Comparison of ENCODE assay signal across 8 cellular contexts in genomic region chr1:223500560-223501425, GRCh38.
DNase-seq lines count a peak whose midpoint lies in the region; ATAC-seq and TF ChIP-seq lines count a peak whose summit lies in the region.

No MANE protein-coding gene starts in this region.

- H3K36me3 ChIP-seq in GM23248 (ENCODE audit: low read depth) (no peaks in the 10 kb centered on the region), esophagus (ENCODE audit: control insufficient read depth in 2 of 2, insufficient read depth in 2 of 2, low read length in 1 of 2) (no peaks in the 10 kb centered on the region), tibial artery (no peaks in the 10 kb centered on the region)

- peak overlapping the region; percentile 37 for H3K4me2 ChIP-seq in GM23248 (ENCODE audit: unreplicated experiment)

- H3F3A ChIP-seq in GM23248 (ENCODE audit: insufficient read depth), result 0 out of 2 replicates have a peak, but pooled peaks cover 4% of the 10 kb centered on the region

- peak overlapping the region; percentile 63 for H3K9ac ChIP-seq in GM23248

- intact Hi-C loops in left ventricle myocardium superior (cut with micrococcal nuclease), result no loop called here
- intact Hi-C loops in tibial artery (cut with DNase I; ENCODE audit: low total_unique reads), result loop anchor here (5.0 kb wide), 1 partner anchor 1128 kb away; no protein-coding TSS in a partner anchor

- H2AFZ ChIP-seq in GM23248, result peak overlapping the region; percentile 47

- peaks cover 22% of the 10 kb centered on the region for H3K4me1 ChIP-seq in GM23248 (ENCODE audit: insufficient read depth)
- peaks cover 0 to 6% of the 10 kb centered on the region in 2 donors for H3K4me1 ChIP-seq in esophagus (ENCODE audit: control insufficient read depth in 2 of 2, insufficient read depth in 2 of 2, low read length in 1 of 2)
- H3K4me1 ChIP-seq in tibial artery, result peaks cover 0 to 5% (median 0%) of the 10 kb centered on the region in 4 donors

- no peaks in the 10 kb centered on the region for H3K9me2 ChIP-seq in GM23248 (ENCODE audit: insufficient read depth)

- TF ChIP-seq CTCF in tibial artery (IDR thresholded peaks at IDR 0.05), result no peak

- H4K20me1 ChIP-seq in GM23248 (ENCODE audit: insufficient read depth), result no peaks in the 10 kb centered on the region

- DNase-seq in GM23248 (peak; percentile 98), NCI-H69 (lab: John Stamatoyannopoulos, UW) (peak; percentile 56), skeletal muscle cell (ENCODE audit: low read depth) (peak; percentile 85), left ventricle myocardium superior (no peak), tibial artery (no peak), GDM1 (lab: John Stamatoyannopoulos, UW) (no peak)

- H3K27me3 ChIP-seq in GM23248 (replicated peaks; ENCODE audit: insufficient read depth) (no peaks in the 10 kb centered on the region), esophagus (ENCODE audit: control insufficient read depth in 1 of 2, insufficient read depth in 2 of 2, low read length in 2 of 2) (no peaks in the 10 kb centered on the region), tibial artery (no peaks in the 10 kb centered on the region)

- in situ Hi-C loops in GM23248 (cut with MboI), result no loop called here

- no peak for ATAC-seq in left ventricle myocardium superior
- no peak for ATAC-seq in HG03097 (IDR thresholded peaks at IDR 0.05; ENCODE audit: low FRiP score, unreplicated experiment)

- H3K27ac ChIP-seq in GM23248 (peak overlapping the region; percentile 87), esophagus (ENCODE audit: low read depth in 2 of 2, low read length in 1 of 2) (peak overlapping the region; percentile 51 to 73), tibial artery (no peak overlapping the region)

- H3K9me3 ChIP-seq in GM23248 (ENCODE audit: low read depth) (no peaks in the 10 kb centered on the region), esophagus (ENCODE audit: control insufficient read depth in 2 of 2, insufficient read depth in 1 of 2, low read depth in 1 of 2, low read length in 1 of 2) (no peaks in the 10 kb centered on the region), tibial artery (no peaks in the 10 kb centered on the region)

- WGBS in GM23248 (ENCODE audit: low coverage in 1 of 2, low lambda C conversion rate in 2 of 2, missing lambda C conversion rate in 2 of 2), 2 experiments, result 36 to 45% methylated on average over 10 to 11 of the region's 11 CpGs
- 39 to 47% methylated on average over 11 of the region's 11 CpGs for WGBS in esophagus, 2 donors

- no peaks in the 10 kb centered on the region for H3K79me2 ChIP-seq in GM23248 (ENCODE audit: insufficient read depth)

- no peak overlapping the region for H3K4me3 ChIP-seq in GM23248
- no peak overlapping the region for H3K4me3 ChIP-seq in esophagus (ENCODE audit: low read depth in 1 of 2, low read length in 2 of 2)
- H3K4me3 ChIP-seq in skeletal muscle cell (ENCODE audit: low read depth, low read length), result no peak overlapping the region
- no peak overlapping the region for H3K4me3 ChIP-seq in tibial artery

Comparison
In these comparisons a context has a peak if more than half of its experiments do, and no peak if none do; other contexts are left out.
1. DNase-seq: peak in GM23248 (single experiment), NCI-H69 (single experiment) and skeletal muscle cell (single experiment); none in left ventricle myocardium superior (single experiment), tibial artery (0 of 2) and GDM1 (single experiment).
2. H3K27ac ChIP-seq: peak in GM23248 (single experiment) and esophagus (2 of 2); none in tibial artery (0 of 2).